12 cellular contexts compared by ENCODE assay signal in the genomic region with DNA sequence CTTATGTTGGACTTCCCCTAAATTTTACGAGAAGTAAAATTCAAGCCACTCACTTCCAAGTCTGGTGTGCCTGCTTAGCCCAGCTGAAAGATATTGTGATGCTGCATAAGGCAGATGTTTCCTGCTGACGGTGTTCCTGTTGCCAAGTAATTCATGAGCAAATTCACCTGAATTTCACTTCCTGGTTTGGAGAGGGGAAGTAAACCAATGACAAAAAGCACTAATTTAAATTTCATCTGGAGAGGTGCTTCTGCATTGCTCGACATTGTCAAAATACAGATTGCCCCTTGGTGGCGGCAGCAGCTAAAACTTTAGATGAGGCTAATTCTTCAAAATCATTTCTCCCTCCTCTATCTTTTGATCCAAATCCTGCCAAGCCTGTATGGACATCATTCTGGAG.
DNase-seq lines count a peak whose midpoint lies in the region; ATAC-seq and TF ChIP-seq lines count a peak whose summit lies in the region.
"Had no signal": no experiment of that assay in that cellular context is flagged by ENCODE, and none has a peak within 500 bp of the region (broad histone marks: within the 10 kb centered on the region; RNA-seq: fewer than 3 reads in every experiment).

No MANE protein-coding gene starts in this region.

- no peaks in the 10 kb centered on the region for H3K27me3 ChIP-seq in neural cell (ENCODE audit: insufficient read depth, low read depth, low read length)
- no peaks in the 10 kb centered on the region for H3K27me3 ChIP-seq in upper lobe of left lung

- no peak overlapping the region for H3K4me2 ChIP-seq in neural cell (ENCODE audit: low read length)

- H3K4me1 ChIP-seq in upper lobe of left lung: no peaks in the 10 kb centered on the region
- H3K4me1 ChIP-seq: left lung had no signal

- TF ChIP-seq EP300 in neural cell (conservative IDR thresholded peaks at IDR 0.05; ENCODE audit: poor library complexity, severe bottlenecking) (no peak), upper lobe of left lung (IDR thresholded peaks at IDR 0.05) (no peak)

- H3F3A ChIP-seq in neural cell (ENCODE audit: insufficient read depth, low read length, poor library complexity, severe bottlenecking): no peaks in the 10 kb centered on the region

- peak; percentile 67 for TF ChIP-seq RAD21 in neural cell (conservative IDR thresholded peaks at IDR 0.05)

- 20 to 23% methylated on average over 4 of the region's 4 CpGs for WGBS in upper lobe of left lung, 2 donors

- H3K36me3 Mint-ChIP-seq in glutamatergic neuron (ENCODE audit: unreplicated experiment): no peaks in the 10 kb centered on the region

- no peak overlapping the region for H3K9ac ChIP-seq in neural cell (ENCODE audit: low read length)

- no peaks in the 10 kb centered on the region for H4K20me1 ChIP-seq in neural cell (ENCODE audit: insufficient read depth)

- H3K4me3 ChIP-seq in fibroblast of the aortic adventitia (ENCODE audit: low read depth, low read length) (no peak overlapping the region), neural cell (ENCODE audit: low read length) (no peak overlapping the region), upper lobe of left lung (no peak overlapping the region)
- H3K4me3 ChIP-seq: left lung had no signal

- H3K27ac ChIP-seq in neural cell (ENCODE audit: low read length) (no peak overlapping the region), upper lobe of left lung (no peak overlapping the region)
- H3K27ac ChIP-seq: left lung had no signal

- no peaks in the 10 kb centered on the region for H3K9me2 ChIP-seq in neural cell (ENCODE audit: insufficient read depth, low read length)

- no peak for ATAC-seq in GM18867 (IDR thresholded peaks at IDR 0.05; ENCODE audit: unreplicated experiment)
- no peak for ATAC-seq in upper lobe of left lung (ENCODE audit: low FRiP score in 2 of 2)
- ATAC-seq: left lung had no signal

- peak; percentile 8 for DNase-seq in NCI-H1105 (lab: John Stamatoyannopoulos, UW)
- no peak for DNase-seq in NCI-H1105 treated with DMSO at 0.1 percent for 48 hours (lab: John Stamatoyannopoulos, UW)
- DNase-seq in NCI-H748 (lab: John Stamatoyannopoulos, UW; ENCODE audit: unreplicated experiment): peak; percentile 65
- DNase-seq in fibroblast of the aortic adventitia (ENCODE audit: low read depth): peak; percentile 7
- no peak for DNase-seq in glutamatergic neuron
- DNase-seq in upper lobe of left lung: no peak
- DNase-seq: activated T-cell treated with anti-CD3 and anti-CD28 coated beads, Interleukin-2, amount 50 U/mL, for 1 hour; left lung; NCI-H345; stimulated activated CD8-positive, alpha-beta memory T cell treated with anti-CD3 and anti-CD28 coated beads, Interleukin-4, amount 100 ng/mL, for 48 hours had no signal

- H3K27ac Mint-ChIP-seq in glutamatergic neuron (ENCODE audit: unreplicated experiment): no peak overlapping the region

- H3K36me3 ChIP-seq in neural cell (ENCODE audit: insufficient read depth, low read length) (peaks cover 7% of the 10 kb centered on the region), upper lobe of left lung (no peaks in the 10 kb centered on the region)
- H3K36me3 ChIP-seq: left lung had no signal

- H3K27me3 Mint-ChIP-seq in glutamatergic neuron (ENCODE audit: unreplicated experiment): peaks cover 3% of the 10 kb centered on the region

- H3K9me3 Mint-ChIP-seq in glutamatergic neuron (ENCODE audit: unreplicated experiment): no peaks in the 10 kb centered on the region

- no peaks in the 10 kb centered on the region for H3K79me2 ChIP-seq in neural cell (replicated peaks; ENCODE audit: insufficient read depth, low read length)

- H3K4me3 Mint-ChIP-seq in glutamatergic neuron (ENCODE audit: unreplicated experiment): no peak overlapping the region

- H3K9me3 ChIP-seq in neural cell (ENCODE audit: low read length) (no peaks in the 10 kb centered on the region), upper lobe of left lung (no peaks in the 10 kb centered on the region)
- H3K9me3 ChIP-seq: left lung had no signal

- no peak for TF ChIP-seq POLR2A in upper lobe of left lung (IDR thresholded peaks at IDR 0.05)

- TF ChIP-seq CTCF in fibroblast of the aortic adventitia (IDR thresholded peaks at IDR 0.05; ENCODE audit: insufficient read depth, low read length) (peak; percentile 3), neural cell (IDR thresholded peaks at IDR 0.05; ENCODE audit: poor library complexity, severe bottlenecking) (peak; percentile 63), glutamatergic neuron (IDR thresholded peaks at IDR 0.05; ENCODE audit: partially characterized antibody, unreplicated experiment) (no peak), upper lobe of left lung (IDR thresholded peaks at IDR 0.05) (no peak)

- no peak overlapping the region for H2AFZ ChIP-seq in neural cell (ENCODE audit: low read depth, low read length)

- H3K4me1 Mint-ChIP-seq in glutamatergic neuron (ENCODE audit: low read depth, unreplicated experiment): peaks cover 3% of the 10 kb centered on the region

TF ChIP-seq in neural cell, 6 proteins besides CTCF, POLR2A, EP300 and RAD21:
- TF ChIP-seq MXI1 (conservative IDR thresholded peaks at IDR 0.05; ENCODE audit: poor library complexity, severe bottlenecking) (no peak), SMC3 (conservative IDR thresholded peaks at IDR 0.05; ENCODE audit: poor library complexity) (peak; percentile 64)
TF ChIP-seq in neural cell: peak in this region for 1.

Comparison
In these comparisons a context has a peak if more than half of its experiments do, and no peak if none do; other contexts are left out.
1. DNase-seq: peak in NCI-H1105 (single experiment), NCI-H748 (single experiment) and fibroblast of the aortic adventitia (single experiment); none in NCI-H1105 treated with DMSO at 0.1 percent for 48 hours (single experiment), glutamatergic neuron (single experiment) and upper lobe of left lung (0 of 2).
2. CTCF ChIP-seq: peak in fibroblast of the aortic adventitia (single experiment) and neural cell (single experiment); none in glutamatergic neuron (single experiment) and upper lobe of left lung (0 of 6).